ENCODE assay signal across 10 cellular contexts in genomic region chr16:66427871-66428681, GRCh38. TPM values are rescaled to one million over a fixed set of nuclear protein-coding genes. Genes with fewer than 3 reads are reported as not detected.
DNase-seq lines count a peak whose midpoint lies in the region; ATAC-seq, FAIRE-seq and TF ChIP-seq lines count a peak whose summit lies in the region.
"Had no signal": no experiment of that assay in that cellular context is flagged by ENCODE, and none has a peak within 500 bp of the region (broad histone marks: within the 10 kb centered on the region; RNA-seq: fewer than 3 reads in every experiment).

No MANE protein-coding gene starts in this region.

- no peaks in the 10 kb centered on the region for H3K36me3 ChIP-seq in mucosa of descending colon (ENCODE audit: low read depth)

- no peak for DNase-seq in A549 (ENCODE audit: low read depth in 1 of 2, low spot score in 1 of 2)
- DNase-seq in KBM-7, result peak; percentile 16
- DNase-seq in epithelial cell of esophagus (ENCODE audit: low read depth), result no peak
- DNase-seq in mucosa of descending colon, result peak in 2 of 3 donors; percentile 7 to 37
- DNase-seq in activated CD4-positive, CD25-positive, alpha-beta regulatory T cell (lab: John Stamatoyannopoulos, UW), result no peak
- DNase-seq in OCI-M1 (lab: John Stamatoyannopoulos, UW), result no peak
- no peak for DNase-seq in SKM-1 treated with dmso at 0.1 percent for 144 hours (lab: John Stamatoyannopoulos, UW; ENCODE audit: unreplicated experiment)
- DNase-seq: activated CD8-positive, alpha-beta memory T cell treated with anti-CD3 and anti-CD28 coated beads, Interleukin-2, amount 50 U/mL, for 4 hours; NCI-H1417 treated with DMSO at 0.1 percent for 48 hours had no signal

- FAIRE-seq in A549 (lab: Jason Lieb, UNC), result no peak

- POLR2A ChIA-PET in A549 (lab: Yijun Ruan, JAX), result no interaction called here

- intact Hi-C loops in mucosa of descending colon (cut with DNase I, micrococcal nuclease), result no loop called here

- CTCF ChIA-PET in A549 (lab: Yijun Ruan, JAX), result interaction anchor here (0.9 to 1.6 kb wide), 5 partner anchors 12 to 71 kb away, joined by 3 to 4 read pairs (median 4); no protein-coding TSS in a partner anchor

- TF ChIP-seq EP300 in A549 (IDR thresholded peaks at IDR 0.05), result no peak

- no peaks in the 10 kb centered on the region for H3K9me3 ChIP-seq in A549
- no peaks in the 10 kb centered on the region for H3K9me3 ChIP-seq in mucosa of descending colon

- peak overlapping the region; percentile 100 for H3K4me2 ChIP-seq in A549

- TF ChIP-seq RAD21 in A549 (conservative IDR thresholded peaks at IDR 0.05 in 1 of 2, IDR thresholded peaks at IDR 0.05 in 1 of 2), result no peak

- 84% methylated on average over 39 of the region's 40 CpGs for WGBS in A549 (ENCODE audit: missing lambda C conversion rate)

- H3K4me1 ChIP-seq in A549, result peaks cover 6% of the 10 kb centered on the region
- H3K4me1 ChIP-seq in mucosa of descending colon (ENCODE audit: low read depth), result peaks cover 15% of the 10 kb centered on the region

- peak overlapping the region; percentile 85 to 93; a peak in 4 of 6 replicates for H3K27ac ChIP-seq in A549

- in situ Hi-C loops in KBM-7 (cut with MboI; ENCODE audit: low pct_unique_long_range_greater_than_20kb, low sequenced_read_pairs), result no loop called here

- peak overlapping the region; percentile 88 for H3K4me3 ChIP-seq in A549
- H3K4me3 ChIP-seq in epithelial cell of esophagus (ENCODE audit: low read length), result peak overlapping the region; percentile 19
- H3K4me3 ChIP-seq in mucosa of descending colon, result no peak overlapping the region

- peak in 1 of 2 experiments; percentile 12; a peak in 3 of 6 replicates for ATAC-seq in A549
- peak; percentile 61 for ATAC-seq in mucosa of descending colon
- no peak for ATAC-seq in GM18873 (IDR thresholded peaks at IDR 0.05; ENCODE audit: low FRiP score, unreplicated experiment)

- TF ChIP-seq POLR2A in A549 (IDR thresholded peaks at IDR 0.05; ENCODE audit: low read length), result no peak

- TF ChIP-seq CTCF in A549 (IDR thresholded peaks at IDR 0.05) (no peak), epithelial cell of esophagus (IDR thresholded peaks at IDR 0.05; ENCODE audit: insufficient read depth, low read depth, low read length, missing control alignments) (no peak), mucosa of descending colon (IDR thresholded peaks at IDR 0.05) (no peak)

TF ChIP-seq in A549, 52 proteins besides CTCF, POLR2A, EP300 and RAD21:
- TF ChIP-seq MAFK (IDR thresholded peaks at IDR 0.05; ENCODE audit: partially characterized antibody), result no peak
TF ChIP-seq in A549: peak in this region for 0.

RNA-seq across cellular contexts. Expression of gene BEAN1, which starts 1.0 kb away (rescaled TPM):
- polyA plus RNA-seq in A549 (2011; rRNA removed) (0.98 and 1.4 TPM in 2 replicates), A549 (2017; fragmentation: RNase III; extraction: RNeasy Plus Mini Kit Qiagen cat#74134 plus additional on column Dnase treatment) (1.2 to 2.4 TPM (median 1.7 TPM) in 3 replicates)
- polyA plus RNA-seq in A549 (2012; cell fraction: cytosol; rRNA removed), result 0.58 and 0.63 TPM in 2 replicates
- 1.3 and 1.5 TPM in 2 replicates for polyA plus RNA-seq in A549 (2012; cell fraction: nucleus; rRNA removed)
- 0.83 and 1.4 TPM in 2 replicates for polyA minus RNA-seq in A549 (2011; rRNA and poly(A)+ RNA removed)
- total RNA-seq in mucosa of descending colon, result under 1 TPM in 1 of 3 donors, not detected in 2; 0.22 TPM

Comparison
In these comparisons a context has a peak if more than half of its experiments do, and no peak if none do; other contexts are left out.
1. DNase-seq: peak in KBM-7 (single experiment) and mucosa of descending colon (2 of 3); none in A549 (0 of 2), epithelial cell of esophagus (single experiment), activated CD4-positive, CD25-positive, alpha-beta regulatory T cell (0 of 4), OCI-M1 (single experiment) and SKM-1 treated with dmso at 0.1 percent for 144 hours (single experiment).